21 cellular contexts compared by ENCODE assay signal in the genomic region with DNA sequence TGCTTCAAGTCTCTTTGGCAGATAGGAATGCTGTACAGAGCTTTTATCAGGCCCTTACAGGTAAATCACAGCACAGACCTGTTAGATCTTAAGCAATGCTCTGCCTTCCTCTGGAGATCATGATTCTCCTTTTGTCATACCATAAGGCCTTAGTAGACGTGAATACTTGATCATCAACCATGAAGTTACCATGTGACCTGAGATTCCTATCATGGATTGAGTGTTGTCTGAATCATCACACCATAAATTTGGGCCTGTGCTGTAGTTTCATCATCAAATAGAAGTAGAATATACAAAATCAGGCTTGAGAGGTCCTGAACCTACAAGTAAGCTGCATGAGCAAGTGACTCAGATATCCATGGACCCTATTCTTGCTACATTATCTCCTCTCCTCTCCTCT.
"Had no signal": no experiment of that assay in that cellular context is flagged by ENCODE, and none has a peak within 500 bp of the region (broad histone marks: within the 10 kb centered on the region; RNA-seq: fewer than 3 reads in every experiment).

No MANE protein-coding gene starts in this region.

- H3K36me3 ChIP-seq: left ventricle myocardium inferior, neutrophil, tibial nerve, uterus had no signal

- H3K4me3 ChIP-seq: left ventricle myocardium inferior, smooth muscle cell, tibial nerve, uterus had no signal

- DNase-seq: activated CD4-positive, alpha-beta T cell treated with anti-CD3 and anti-CD28 coated beads, Interleukin-2, amount 10 ng/mL, durations not matched to agents 24 days and 14 days; activated CD4-positive, CD25-positive, alpha-beta regulatory T cell; activated CD8-positive, alpha-beta memory T cell treated with anti-CD3 and anti-CD28 coated beads, Interleukin-2, amount 50 U/mL, for 48 hours; activated gamma-delta T cell; activated T-cell treated with anti-CD3 and anti-CD28 coated beads, Interleukin-2, amount 50 U/mL, for 72 hours; amygdala; effector memory CD4-positive, alpha-beta T cell; hippocampal formation; kidney; left ventricle myocardium inferior; naive thymus-derived CD8-positive, alpha-beta T cell; posterior cingulate gyrus; right cardiac atrium; stimulated activated CD4-positive, alpha-beta T cell treated with anti-CD3 and anti-CD28 coated beads, Interleukin-4, amount 100 ng/mL, for 4 hours; stimulated activated CD8-positive, alpha-beta memory T cell treated with anti-CD3 and anti-CD28 coated beads, Interleukin-4, amount 100 ng/mL, for 48 hours; stimulated activated naive CD4-positive, alpha-beta T cell treated with Interleukin-2 at 50 U/mL for 16 hours; substantia nigra; uterus had no signal

- H3K4me1 ChIP-seq: left ventricle myocardium inferior, tibial nerve, uterus had no signal

- H3K27ac ChIP-seq: left ventricle myocardium inferior, neutrophil, tibial nerve, uterus had no signal

- H3K27me3 ChIP-seq: neutrophil, tibial nerve, uterus had no signal

- H3K4me2 ChIP-seq: smooth muscle cell had no signal

- ATAC-seq: activated T-cell treated with anti-CD3 and anti-CD28 coated beads, Interleukin-2, amount 50 U/mL, for 72 hours; naive thymus-derived CD8-positive, alpha-beta T cell; right cardiac atrium had no signal

- H3K9me3 ChIP-seq: neutrophil, tibial nerve, uterus had no signal
